ENCODE assay signal across 8 cellular contexts in the genomic region with DNA sequence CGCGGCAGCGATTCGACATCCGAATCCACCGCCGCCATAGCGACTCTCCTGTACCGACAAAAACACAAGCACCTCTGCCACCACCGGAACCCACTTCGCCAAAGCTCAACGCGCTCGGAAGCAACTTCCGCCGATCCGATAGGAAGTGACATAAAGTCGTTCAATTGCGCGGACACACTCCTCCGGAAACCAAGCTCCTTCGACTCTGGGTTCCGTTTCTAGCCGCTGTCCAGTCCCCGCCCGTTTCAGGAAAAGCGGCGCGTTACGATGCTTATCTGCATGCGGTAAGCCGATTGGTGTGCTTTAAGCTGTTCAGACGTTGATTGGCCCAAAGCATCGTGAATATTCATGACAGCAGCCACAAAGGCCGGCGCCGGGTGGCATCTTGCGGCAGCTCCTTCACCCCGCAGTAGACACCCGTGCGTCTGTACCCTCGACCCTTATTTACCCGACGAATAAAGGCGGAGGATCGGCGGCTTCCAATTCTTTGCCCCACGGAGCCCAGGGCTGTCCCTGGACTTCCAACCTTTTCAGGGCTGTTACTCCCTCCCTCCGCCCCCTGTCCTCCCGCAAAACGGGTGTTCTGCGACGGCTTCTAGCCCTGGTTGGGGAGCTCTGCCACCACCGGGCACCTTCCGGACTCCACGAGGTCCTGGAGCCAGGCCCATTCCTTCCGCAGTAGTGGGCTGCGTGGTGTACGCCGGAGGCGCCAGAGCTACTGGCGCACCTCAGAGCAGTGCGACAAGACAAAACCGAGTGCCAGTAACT.
DNase-seq lines count a peak whose midpoint lies in the region; ATAC-seq and TF ChIP-seq lines count a peak whose summit lies in the region.

A gene with protein sequence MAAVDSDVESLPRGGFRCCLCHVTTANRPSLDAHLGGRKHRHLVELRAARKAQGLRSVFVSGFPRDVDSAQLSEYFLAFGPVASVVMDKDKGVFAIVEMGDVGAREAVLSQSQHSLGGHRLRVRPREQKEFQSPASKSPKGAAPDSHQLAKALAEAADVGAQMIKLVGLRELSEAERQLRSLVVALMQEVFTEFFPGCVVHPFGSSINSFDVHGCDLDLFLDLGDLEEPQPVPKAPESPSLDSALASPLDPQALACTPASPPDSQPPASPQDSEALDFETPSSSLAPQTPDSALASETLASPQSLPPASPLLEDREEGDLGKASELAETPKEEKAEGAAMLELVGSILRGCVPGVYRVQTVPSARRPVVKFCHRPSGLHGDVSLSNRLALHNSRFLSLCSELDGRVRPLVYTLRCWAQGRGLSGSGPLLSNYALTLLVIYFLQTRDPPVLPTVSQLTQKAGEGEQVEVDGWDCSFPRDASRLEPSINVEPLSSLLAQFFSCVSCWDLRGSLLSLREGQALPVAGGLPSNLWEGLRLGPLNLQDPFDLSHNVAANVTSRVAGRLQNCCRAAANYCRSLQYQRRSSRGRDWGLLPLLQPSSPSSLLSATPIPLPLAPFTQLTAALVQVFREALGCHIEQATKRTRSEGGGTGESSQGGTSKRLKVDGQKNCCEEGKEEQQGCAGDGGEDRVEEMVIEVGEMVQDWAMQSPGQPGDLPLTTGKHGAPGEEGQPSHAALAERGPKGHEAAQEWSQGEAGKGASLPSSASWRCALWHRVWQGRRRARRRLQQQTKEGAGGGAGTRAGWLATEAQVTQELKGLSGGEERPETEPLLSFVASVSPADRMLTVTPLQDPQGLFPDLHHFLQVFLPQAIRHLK (minus strand): TSS at position 76 of the 768 bp plus-strand sequence. CDS start 38 bp downstream, at position 38.

- ATAC-seq in GM19035 (IDR thresholded peaks at IDR 0.05; ENCODE audit: unreplicated experiment) = peak; percentile 91
- ATAC-seq in HG03354 (IDR thresholded peaks at IDR 0.05; ENCODE audit: poor library complexity, severe bottlenecking, unreplicated experiment) = peak; percentile 90
- ATAC-seq in activated CD4-positive, CD25-positive, alpha-beta regulatory T cell treated with anti-CD3 and anti-CD28 coated beads, Interleukin-2, amount 50 U/mL, for 24 hours = peak; percentile 93 to 94

- TF ChIP-seq CTCF in AG09319 (IDR thresholded peaks at IDR 0.05; ENCODE audit: low read depth, low read length) = no peak

- peak; percentile 96 for DNase-seq in AG09319 (ENCODE audit: extremely low read depth, low read depth)
- peak; percentile 99 for DNase-seq in NCI-H446 treated with DMSO at 0.1 percent for 48 hours (lab: John Stamatoyannopoulos, UW)
- peak; percentile 100 for DNase-seq in cerebellar cortex (ENCODE audit: low spot score)
- DNase-seq in islet precursor cell = peak; percentile 99
- DNase-seq in stimulated activated CD4-positive, alpha-beta T cell treated with anti-CD3 and anti-CD28 coated beads, Interleukin-12 subunit alpha, Interleukin-12 subunit beta, amount 100 ng/mL, for 48 hours (ENCODE audit: low read depth in 2 of 3, low spot score in 1 of 3) = peak; percentile 91 to 97 (median 95)

Comparison
In these comparisons a context has a peak if more than half of its experiments do, and no peak if none do; other contexts are left out.
1. Peak in every context shown above with its lines: DNase-seq and ATAC-seq.